18 cellular contexts compared by ENCODE assay signal in the genomic region with DNA sequence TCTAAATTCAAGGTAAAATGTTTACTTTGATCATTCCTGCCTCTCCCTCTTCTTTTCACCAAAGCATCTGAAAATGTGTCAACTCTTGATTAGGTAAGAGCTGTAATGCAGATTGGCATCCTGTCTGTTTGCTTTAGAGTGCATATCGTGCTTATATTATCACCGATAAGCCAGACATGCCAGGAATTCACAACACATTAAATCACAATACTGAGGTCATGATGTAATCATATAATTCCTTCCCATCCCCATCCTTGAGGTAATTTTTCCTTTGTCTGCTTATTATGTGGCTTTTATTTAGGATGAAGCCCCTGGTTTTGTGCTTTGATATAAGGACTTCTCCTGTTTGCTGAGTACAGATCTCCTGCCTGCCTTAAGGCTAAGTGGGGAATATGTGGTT. TPM values are rescaled to one million over a fixed set of nuclear protein-coding genes. Genes with fewer than 3 reads are reported as not detected.
A peak's percentile ranks its signal among the peaks of the same experiment; 100 is the strongest.
DNase-seq lines count a peak whose midpoint lies in the region; ATAC-seq and TF ChIP-seq lines count a peak whose summit lies in the region.
"Had no signal": no experiment of that assay in that cellular context is flagged by ENCODE, and none has a peak within 500 bp of the region (broad histone marks: within the 10 kb centered on the region; RNA-seq: fewer than 3 reads in every experiment).

No MANE protein-coding gene starts in this region.

- BruUV-seq in mammary epithelial cell (replicated peaks; lab: Mats Ljungman, UMichigan) (no TSS peak), MCF 10A (replicated peaks; lab: Mats Ljungman, UMichigan) (no TSS peak)

- DNase-seq in mammary epithelial cell (peak; percentile 39), MCF 10A (ENCODE audit: unreplicated experiment) (no peak), T-helper 17 cell (no peak), foreskin keratinocyte (peak in 1 of 2 donors; percentile 83), upper lobe of right lung (no peak), GM13976 (ENCODE audit: low spot score) (no peak), psoas muscle (no peak), anterior cingulate cortex (lab: John Stamatoyannopoulos, UW) (no peak)
- DNase-seq: activated CD8-positive, alpha-beta memory T cell treated with anti-CD3 and anti-CD28 coated beads for 24 hours; activated naive CD4-positive, alpha-beta T cell treated with anti-CD3 and anti-CD28 coated beads, Interleukin-2, amount 10 ng/mL, durations not matched to agents 7 days and 5 days; NCI-H1417; NCI-H446; occipital lobe; RPMI8226; stimulated activated CD4-positive, alpha-beta T cell treated with anti-CD3 and anti-CD28 coated beads, Interleukin-12 subunit alpha, Interleukin-12 subunit beta, amount 100 ng/mL, for 4 hours had no signal

- no peak overlapping the region for H3K4me3 ChIP-seq in mammary epithelial cell (replicated peaks in 1 of 3; ENCODE audit: insufficient read depth in 1 of 3, low read depth in 2 of 3, low read length in 3 of 3)
- H3K4me3 ChIP-seq in upper lobe of right lung: no peak overlapping the region
- H3K4me3 ChIP-seq in psoas muscle: no peak overlapping the region
- H3K4me3 ChIP-seq: thoracic aorta had no signal

- no peaks in the 10 kb centered on the region for H3K9me3 ChIP-seq in mammary epithelial cell (replicated peaks; ENCODE audit: insufficient read depth, low read length)
- no peaks in the 10 kb centered on the region for H3K9me3 ChIP-seq in T-helper 17 cell (ENCODE audit: control insufficient read depth, low read length, poor library complexity, severe bottlenecking)
- H3K9me3 ChIP-seq in upper lobe of right lung: no peaks in the 10 kb centered on the region
- no peaks in the 10 kb centered on the region for H3K9me3 ChIP-seq in psoas muscle
- H3K9me3 ChIP-seq: thoracic aorta had no signal

- dilution Hi-C loops in mammary epithelial cell (cut with HindIII; ENCODE audit: low sequenced_read_pairs): no loop called here

- H3K27me3 ChIP-seq in mammary epithelial cell (ENCODE audit: insufficient read depth, low read length): no peaks in the 10 kb centered on the region
- no peaks in the 10 kb centered on the region for H3K27me3 ChIP-seq in foreskin keratinocyte
- no peaks in the 10 kb centered on the region for H3K27me3 ChIP-seq in upper lobe of right lung
- no peaks in the 10 kb centered on the region for H3K27me3 ChIP-seq in psoas muscle (ENCODE audit: insufficient read depth in 3 of 3, low read length in 2 of 3)

- H3K36me3 Mint-ChIP-seq in MCF 10A (ENCODE audit: insufficient read depth, unreplicated experiment): peaks cover 86% of the 10 kb centered on the region
- H3K36me3 Mint-ChIP-seq in T-helper 17 cell (ENCODE audit: low read depth): peaks cover 17% of the 10 kb centered on the region

- WGBS in mammary epithelial cell (ENCODE audit: low coverage, missing lambda C conversion rate): 6% methylated on average over 2 of the region's 2 CpGs
- WGBS in psoas muscle, 3 donors: 57 to 77% (median 76%) methylated on average over 2 of the region's 2 CpGs

- in situ Hi-C loops in mammary epithelial cell (cut with MboI; ENCODE audit: low sequenced_read_pairs in 2 of 2) (loop anchor here in 1 of 2 donors (25.0 kb wide), 1 partner anchor 389 kb away; no protein-coding TSS in a partner anchor), GM13976 (cut with MboI; ENCODE audit: low sequenced_read_pairs, unreplicated experiment) (no loop called here)

- TF ChIP-seq CTCF in mammary epithelial cell (conservative IDR thresholded peaks at IDR 0.05 in 1 of 2, IDR thresholded peaks at IDR 0.05 in 1 of 2; ENCODE audit: extremely low read depth in 1 of 2, insufficient read depth in 1 of 2, low read depth in 1 of 2, low read length in 2 of 2) (no peak), MCF 10A (IDR thresholded peaks at IDR 0.05; ENCODE audit: unreplicated experiment) (no peak), foreskin keratinocyte (conservative IDR thresholded peaks at IDR 0.05) (no peak), upper lobe of right lung (IDR thresholded peaks at IDR 0.05) (no peak), GM13976 (IDR thresholded peaks at IDR 0.05; ENCODE audit: borderline replicate concordance, control extremely low read depth, extremely low read depth, insufficient read depth, missing control alignments) (no peak), psoas muscle (IDR thresholded peaks at IDR 0.05) (no peak)

- no peak overlapping the region for H3K4me2 ChIP-seq in mammary epithelial cell (ENCODE audit: insufficient read depth, low read depth, low read length)

- intact Hi-C loops in mammary epithelial cell (cut with micrococcal nuclease) (no loop called here), MCF 10A (cut with micrococcal nuclease) (no loop called here), upper lobe of right lung (cut with DNase I) (no loop called here), psoas muscle (cut with DNase I) (no loop called here)

- CTCF ChIA-PET in mammary epithelial cell (lab: Charles Lee; ENCODE audit: low non-redundant PET) (no interaction called here), MCF 10A (lab: Yijun Ruan, JAX) (interaction anchor here (2.8 kb wide), 1 partner anchor 9 kb away, joined by 14 read pairs; the partner anchor contains the start of gene DDX47)

- no peaks in the 10 kb centered on the region for H3K9me3 Mint-ChIP-seq in MCF 10A (ENCODE audit: unreplicated experiment)
- H3K9me3 Mint-ChIP-seq: activated naive CD4-positive, alpha-beta T cell treated with anti-CD3 and anti-CD28 coated beads, Interleukin-2, amount 10 ng/mL, durations not matched to agents 7 days and 5 days; memory B cell had no signal

- H3K27ac ChIP-seq in mammary epithelial cell (ENCODE audit: insufficient read depth, low read depth, low read length) (peak overlapping the region; percentile 48), foreskin keratinocyte (no peak overlapping the region), upper lobe of right lung (no peak overlapping the region), psoas muscle (no peak overlapping the region)
- H3K27ac ChIP-seq: thoracic aorta had no signal

- peaks cover 36% of the 10 kb centered on the region for H3K79me2 ChIP-seq in mammary epithelial cell (ENCODE audit: insufficient read depth, low read length)

- peaks cover 25% of the 10 kb centered on the region for H3K4me1 Mint-ChIP-seq in MCF 10A (ENCODE audit: insufficient read depth, unreplicated experiment)
- peaks cover 23% of the 10 kb centered on the region for H3K4me1 Mint-ChIP-seq in T-helper 17 cell

- ATAC-seq in T-helper 17 cell (no peak), foreskin keratinocyte (peak; percentile 5), upper lobe of right lung (peak; percentile 52), psoas muscle (no peak)
- ATAC-seq: esophagus mucosa had no signal

- no peak overlapping the region for H2AFZ ChIP-seq in mammary epithelial cell (ENCODE audit: low read depth, low read length)

- H3K4me3 Mint-ChIP-seq in MCF 10A (ENCODE audit: unreplicated experiment) (no peak overlapping the region), T-helper 17 cell (no peak overlapping the region)
- H3K4me3 Mint-ChIP-seq: activated naive CD4-positive, alpha-beta T cell treated with anti-CD3 and anti-CD28 coated beads, Interleukin-2, amount 10 ng/mL, durations not matched to agents 7 days and 5 days; memory B cell had no signal

- H3K9ac ChIP-seq in mammary epithelial cell (ENCODE audit: insufficient read depth, low read length): no peak overlapping the region

- peaks cover 62% of the 10 kb centered on the region for H3K36me3 ChIP-seq in mammary epithelial cell (ENCODE audit: insufficient read depth, low read length)
- H3K36me3 ChIP-seq in upper lobe of right lung: peaks cover 79% of the 10 kb centered on the region
- H3K36me3 ChIP-seq in psoas muscle (ENCODE audit: insufficient read depth in 1 of 2, low read depth in 1 of 2): peaks cover 27 to 78% of the 10 kb centered on the region in 2 donors

- POLR2A ChIA-PET in MCF 10A (lab: Yijun Ruan, JAX): interaction anchor here (1.0 to 1.3 kb wide), 2 partner anchors 11 to 67 kb away, joined by 4 to 6 read pairs; no protein-coding TSS in a partner anchor

- H3K27ac Mint-ChIP-seq in MCF 10A (ENCODE audit: low read depth, unreplicated experiment) (no peak overlapping the region), T-helper 17 cell (peak overlapping the region; percentile 45)
- H3K27ac Mint-ChIP-seq: activated naive CD4-positive, alpha-beta T cell treated with anti-CD3 and anti-CD28 coated beads, Interleukin-2, amount 10 ng/mL, durations not matched to agents 7 days and 5 days; memory B cell had no signal

- H3K27me3 Mint-ChIP-seq in MCF 10A (ENCODE audit: insufficient read depth, unreplicated experiment) (no peaks in the 10 kb centered on the region), T-helper 17 cell (no peaks in the 10 kb centered on the region)
- H3K27me3 Mint-ChIP-seq: activated naive CD4-positive, alpha-beta T cell treated with anti-CD3 and anti-CD28 coated beads, Interleukin-2, amount 10 ng/mL, durations not matched to agents 7 days and 5 days; memory B cell had no signal

- H4K20me1 ChIP-seq in mammary epithelial cell (ENCODE audit: insufficient read depth, low read length): no peaks in the 10 kb centered on the region

- peaks cover 41% of the 10 kb centered on the region for H3K4me1 ChIP-seq in mammary epithelial cell (ENCODE audit: insufficient read depth, low read length)
- H3K4me1 ChIP-seq in foreskin keratinocyte: peaks cover 18% of the 10 kb centered on the region
- H3K4me1 ChIP-seq in upper lobe of right lung: peaks cover 14% of the 10 kb centered on the region
- peaks cover 5% of the 10 kb centered on the region for H3K4me1 ChIP-seq in psoas muscle

RNA-seq across cellular contexts. Expression of gene DDX47, which starts 10.2 kb away (rescaled TPM):
- total RNA-seq in mammary epithelial cell (10 to 100 TPM; 62.1 to 70.3 TPM), MCF 10A (2022) (47.0 and 47.7 TPM in 2 replicates), T-helper 17 cell (100 to 1,000 TPM; 135 to 141 TPM), foreskin keratinocyte (65.7 and 73.9 TPM in 2 replicates), upper lobe of right lung (59.6 TPM), psoas muscle (10 to 100 TPM; 39.6 to 51.4 (median 45.7) TPM)
- polyA plus RNA-seq in mammary epithelial cell (66.1 TPM), foreskin keratinocyte (47.4 and 59.5 TPM in 2 replicates), psoas muscle (10 to 100 TPM; 44.5 to 69.5 (median 65.4) TPM)
- 110 TPM for polyA minus RNA-seq in mammary epithelial cell

RNA-seq across cellular contexts. Expression of gene APOLD1, which starts 37.8 kb away (rescaled TPM):
- total RNA-seq in mammary epithelial cell (1 to 10 TPM in 1 of 2 donors, under 1 TPM in 1; 0.99 to 2.7 TPM), MCF 10A (2022) (8.0 and 8.2 TPM in 2 replicates), T-helper 17 cell (1 to 10 TPM; 3.1 to 5.1 TPM), foreskin keratinocyte (0.61 and 0.63 TPM in 2 replicates), upper lobe of right lung (14.4 TPM), psoas muscle (10 to 100 TPM in 3 of 4 donors, 1 to 10 TPM in 1; 6.1 to 22.6 (median 15.3) TPM)
- polyA plus RNA-seq in mammary epithelial cell (0.49 TPM), foreskin keratinocyte (0.13 and 0.26 TPM in 2 replicates), psoas muscle (10 to 100 TPM; 13.9 to 19.8 (median 17.0) TPM)
- 0.21 TPM for polyA minus RNA-seq in mammary epithelial cell

Comparison
In these comparisons a context has a peak if more than half of its experiments do, and no peak if none do; other contexts are left out.
1. ATAC-seq: peak in foreskin keratinocyte (single experiment) and upper lobe of right lung (single experiment); none in T-helper 17 cell (single experiment) and psoas muscle (0 of 4).